ENCODE assay signal across 20 cellular contexts in the genomic region with DNA sequence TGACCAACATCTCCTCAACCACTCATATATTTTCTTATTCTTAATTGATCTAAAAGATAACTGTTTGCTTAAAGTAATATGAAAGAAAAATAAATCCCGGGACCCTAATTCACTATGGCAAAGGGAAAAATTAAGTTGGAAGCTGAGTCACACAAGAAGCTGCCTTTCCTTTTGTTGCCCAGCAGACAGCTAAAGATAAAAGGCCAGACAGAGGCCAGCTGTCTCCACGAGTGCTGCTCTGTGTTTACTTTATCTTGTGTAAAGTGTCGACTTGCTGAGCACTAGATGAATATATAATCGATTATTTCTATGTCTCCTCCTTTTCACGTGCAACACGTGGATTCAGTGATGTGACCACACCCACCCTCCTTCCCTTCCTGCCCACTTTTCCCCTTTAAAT. TPM values are rescaled to one million over a fixed set of nuclear protein-coding genes. Genes with fewer than 3 reads are reported as not detected.
DNase-seq lines count a peak whose midpoint lies in the region; ATAC-seq and TF ChIP-seq lines count a peak whose summit lies in the region.
"Had no signal": no experiment of that assay in that cellular context is flagged by ENCODE, and none has a peak within 500 bp of the region (broad histone marks: within the 10 kb centered on the region; RNA-seq: fewer than 3 reads in every experiment).

No MANE protein-coding gene starts in this region.

- H3K4me2 ChIP-seq in fibroblast of lung (ENCODE audit: extremely low read depth, insufficient read depth, low read length) (no peak overlapping the region), smooth muscle cell (peak overlapping the region; percentile 59)

- no peaks in the 10 kb centered on the region for H4K20me1 ChIP-seq in fibroblast of lung (ENCODE audit: control insufficient read depth, extremely low read depth, insufficient read depth, low read length)
- H4K20me1 ChIP-seq in smooth muscle cell (ENCODE audit: low read depth) = no peaks in the 10 kb centered on the region

- H3K9ac ChIP-seq in fibroblast of lung (ENCODE audit: insufficient read depth, low read length) (no peak overlapping the region), smooth muscle cell (ENCODE audit: low read depth) (no peak overlapping the region)

- H3K27me3 ChIP-seq in fibroblast of lung (ENCODE audit: control insufficient read depth, insufficient read depth, low read length) (no peaks in the 10 kb centered on the region), smooth muscle cell (ENCODE audit: low read depth) (no peaks in the 10 kb centered on the region)
- H3K27me3 ChIP-seq: colonic mucosa, esophagus squamous epithelium had no signal

- TF ChIP-seq CTCF in fibroblast of lung (conservative IDR thresholded peaks at IDR 0.05 in 1 of 2, IDR thresholded peaks at IDR 0.05 in 1 of 2; ENCODE audit: low read depth in 1 of 2, low read length in 2 of 2) (no peak), smooth muscle cell (IDR thresholded peaks at IDR 0.05; ENCODE audit: borderline replicate concordance, insufficient read depth, poor library complexity, severe bottlenecking) (no peak)

- no peaks in the 10 kb centered on the region for H3K36me3 ChIP-seq in fibroblast of lung (ENCODE audit: control insufficient read depth, insufficient read depth, low read length)
- no peaks in the 10 kb centered on the region for H3K36me3 ChIP-seq in smooth muscle cell (ENCODE audit: low read depth)
- H3K36me3 ChIP-seq: colonic mucosa, esophagus squamous epithelium, HAP-1 had no signal

- H3K9me3 ChIP-seq in fibroblast of lung (ENCODE audit: control insufficient read depth, insufficient read depth, low read depth, low read length) (no peaks in the 10 kb centered on the region), smooth muscle cell (replicated peaks; ENCODE audit: low read depth) (no peaks in the 10 kb centered on the region)
- H3K9me3 ChIP-seq: colonic mucosa, esophagus squamous epithelium, HAP-1 had no signal

- H3K4me1 ChIP-seq in fibroblast of lung (ENCODE audit: control insufficient read depth, extremely low read depth, insufficient read depth, low read length) (no peaks in the 10 kb centered on the region), smooth muscle cell (ENCODE audit: low read depth) (peaks cover 13% of the 10 kb centered on the region)
- H3K4me1 ChIP-seq: colonic mucosa, esophagus squamous epithelium, HAP-1 had no signal

- H2AFZ ChIP-seq in fibroblast of lung (ENCODE audit: low read length) (no peak overlapping the region), smooth muscle cell (ENCODE audit: low read depth) (no peak overlapping the region)

- no peaks in the 10 kb centered on the region for H3F3A ChIP-seq in smooth muscle cell (ENCODE audit: low read depth)

- peak; percentile 53 for DNase-seq in NCI-H2107 treated with DMSO at 0.1 percent for 48 hours (lab: John Stamatoyannopoulos, UW; ENCODE audit: unreplicated experiment)
- no peak for DNase-seq in NCI-H2107 (lab: John Stamatoyannopoulos, UW)
- DNase-seq in NCI-H774 (lab: John Stamatoyannopoulos, UW) = peak; percentile 28
- peak; percentile 5 to 63 for DNase-seq in fibroblast of lung (ENCODE audit: low read depth in 2 of 2)
- no peak for DNase-seq in smooth muscle cell (lab: John Stamatoyannopoulos, UW; ENCODE audit: unreplicated experiment)
- no peak for DNase-seq in T1000 (lab: John Stamatoyannopoulos, UW)
- no peak for DNase-seq in SIG-M5 (lab: John Stamatoyannopoulos, UW)
- DNase-seq: activated B cell treated with CpG ODN at 0.5 μM for 24 hours; activated effector memory CD4-positive, alpha-beta T cell treated with Interleukin-2 at 50 U/mL for 16 hours; amygdala; CD4-positive, CD25-positive, alpha-beta regulatory T cell; colonic mucosa; esophagus squamous epithelium; MM.1S; NCI-H446; trophoblast cell had no signal

- WGBS in smooth muscle cell (ENCODE audit: low lambda C conversion rate) = 16% methylated on average over 6 of the region's 6 CpGs

- ATAC-seq in GM21381 (IDR thresholded peaks at IDR 0.05; ENCODE audit: unreplicated experiment) = no peak
- ATAC-seq: stimulated activated memory B cell treated with anti-CD40 and anti-IgM and Interleukin-4, amounts not matched to agents 10 μg/mL and 1 μg/mL and 100 μg/mL, for 72 hours had no signal

- no peak overlapping the region for H3K27ac ChIP-seq in fibroblast of lung (ENCODE audit: insufficient read depth, low read length)
- H3K27ac ChIP-seq in smooth muscle cell (ENCODE audit: low read depth) = peak overlapping the region; percentile 47
- H3K27ac ChIP-seq: colonic mucosa, esophagus squamous epithelium had no signal

- H3K4me3 ChIP-seq in fibroblast of lung (replicated peaks in 1 of 4; ENCODE audit: control extremely low read depth in 1 of 4, insufficient read depth in 1 of 4, low read depth in 3 of 4, low read length in 4 of 4) (no peak overlapping the region), smooth muscle cell (no peak overlapping the region)
- H3K4me3 ChIP-seq: colonic mucosa, esophagus squamous epithelium, GM12878, HAP-1 had no signal

- H3K79me2 ChIP-seq in fibroblast of lung (ENCODE audit: control insufficient read depth, insufficient read depth, low read length) = no peaks in the 10 kb centered on the region
- H3K79me2 ChIP-seq in smooth muscle cell (ENCODE audit: low read depth) = no peaks in the 10 kb centered on the region

RNA-seq across cellular contexts. Expression of gene NSMCE3, which starts 52.8 kb away (rescaled TPM):
- total RNA-seq in fibroblast of lung (7.2 and 8.8 TPM in 2 replicates), smooth muscle cell (19.4 and 23.5 TPM in 2 replicates)
- polyA plus RNA-seq in fibroblast of lung (7.2 TPM in 2 replicates), smooth muscle cell (18.7 and 19.0 TPM in 2 replicates)
- polyA plus RNA-seq in fibroblast of lung (2012) = 5.6 and 6.4 TPM in 2 replicates
- polyA minus RNA-seq in fibroblast of lung (ENCODE audit: low replicate concordance) = 4.3 and 5.3 TPM in 2 replicates

Comparison
In these comparisons a context has a peak if more than half of its experiments do, and no peak if none do; other contexts are left out.
1. DNase-seq: peak in NCI-H2107 treated with DMSO at 0.1 percent for 48 hours (single experiment), NCI-H774 (single experiment) and fibroblast of lung (2 of 2); none in NCI-H2107 (single experiment), smooth muscle cell (single experiment), T1000 (single experiment) and SIG-M5 (single experiment).